ENCODE assay signal across 22 cellular contexts in genomic region chr6:56481957-56482356, GRCh38.
"Had no signal": no experiment of that assay in that cellular context is flagged by ENCODE, and none has a peak within 500 bp of the region (broad histone marks: within the 10 kb centered on the region; RNA-seq: fewer than 3 reads in every experiment).

No MANE protein-coding gene starts in this region.

- DNase-seq: effector CD8-positive, alpha-beta T cell; endodermal cell; foreskin fibroblast; gastrocnemius medialis; head of caudate nucleus; kidney; naive B cell; stimulated activated CD4-positive, alpha-beta T cell treated with anti-CD3 and anti-CD28 coated beads, Interleukin-2, amount 100 ng/mL, for 24 hours; stimulated activated CD4-positive, alpha-beta T cell treated with anti-CD3 and anti-CD28 coated beads, Interleukin-4, amount 100 ng/mL, for 24 hours; stimulated activated naive CD4-positive, alpha-beta T cell treated with Interleukin-2 at 50 U/mL for 16 hours; substantia nigra; testis; tibial artery; upper lobe of left lung had no signal

- ATAC-seq: esophagus mucosa; gastrocnemius medialis; sciatic nerve; stimulated activated effector memory CD8-positive, alpha-beta T cell treated with anti-CD3 and anti-CD28 coated beads, Interleukin-12 subunit alpha, Interleukin-12 subunit beta, amount 100 ng/mL, for 72 hours had no signal

- H3K27ac ChIP-seq: colonic mucosa, epithelial cell of prostate, neural progenitor cell, parathyroid adenoma, testis, tibial artery, upper lobe of left lung, vagina had no signal

- H3K9me3 ChIP-seq: colonic mucosa, gastrocnemius medialis, testis, tibial artery, upper lobe of left lung, vagina had no signal

- H3K4me1 ChIP-seq: colonic mucosa, neural progenitor cell, parathyroid adenoma, testis, vagina had no signal

- H3K27me3 ChIP-seq: colonic mucosa, gastrocnemius medialis, neural progenitor cell, testis, tibial artery, upper lobe of left lung, vagina had no signal

- H3K36me3 ChIP-seq: colonic mucosa had no signal

- H3K4me3 ChIP-seq: colonic mucosa, gastrocnemius medialis, neural progenitor cell, testis, tibial artery, upper lobe of left lung, vagina had no signal
